In genomic region chr1:213987876-213988638, GRCh38 we compare ENCODE assay signal across 8 cellular contexts. TPM values are rescaled to one million over a fixed set of nuclear protein-coding genes. Genes with fewer than 3 reads are reported as not detected.
DNase-seq lines count a peak whose midpoint lies in the region; ATAC-seq, FAIRE-seq and TF ChIP-seq lines count a peak whose summit lies in the region.

Gene PROX1, plus strand, starts transcription at chr1:213987973. Its CDS starts 8,563 bp downstream, at chr1:213996536.

- H3K27ac ChIP-seq in HUES64 (ENCODE audit: low read depth, low read length) (peak within 1 kb of the TSS; percentile 17; the same call in 1 of the 2 replicates), OCI-LY3 (ENCODE audit: low read length) (peak within 1 kb of the TSS; percentile 29; the same call in 1 of the 2 replicates)

- H3K36me3 ChIP-seq in HUES64 (ENCODE audit: insufficient read depth, low read length) (no peaks in the 10 kb centered on the region), OCI-LY3 (replicated peaks; ENCODE audit: low read depth, low read length) (no peaks in the 10 kb centered on the region)

- DNase-seq in D721Med (ENCODE audit: insufficient read length, low spot score): no peak
- DNase-seq in amniotic stem cell (lab: John Stamatoyannopoulos, UW): peak; percentile 60
- peak; percentile 81 for DNase-seq in Right ventricle myocardium inferior (ENCODE audit: missing footprints)
- peak; percentile 67 for DNase-seq in non-pigmented ciliary epithelial cell (ENCODE audit: low read depth)
- DNase-seq in GM12892 (ENCODE audit: insufficient read length): no peak

- intact Hi-C loops in Right ventricle myocardium inferior (cut with DNase I): loop anchor here (2.0 to 10.0 kb wide), 5 partner anchors 43 to 743 kb away; no protein-coding TSS in a partner anchor

- peak within 1 kb of the TSS; percentile 38 for H2AFZ ChIP-seq in OCI-LY3 (ENCODE audit: low read depth, low read length)

- ATAC-seq in GM21515 (IDR thresholded peaks at IDR 0.05; ENCODE audit: unreplicated experiment) (peak; percentile 82), Right ventricle myocardium inferior (peak; percentile 87)

- H3K9ac ChIP-seq in HUES64 (ENCODE audit: low read depth, low read length): 0 out of 2 replicates have a peak within 1 kb of the TSS, but pooled peaks have one; percentile 2
- H3K9ac ChIP-seq in OCI-LY3 (ENCODE audit: low read length): peak within 1 kb of the TSS; percentile 61

- H3K4me3 ChIP-seq in HUES64 (ENCODE audit: low read length): peak within 1 kb of the TSS; percentile 66
- H3K4me3 ChIP-seq in OCI-LY3 (ENCODE audit: low read length): peak within 1 kb of the TSS; percentile 75

- H3K4me1 ChIP-seq in HUES64 (ENCODE audit: insufficient read depth, low read length): peaks cover 50% of the 10 kb centered on the region
- H3K4me1 ChIP-seq in OCI-LY3 (ENCODE audit: low read length): peaks cover 6% of the 10 kb centered on the region

- under 1% methylated on average over 24 of the region's 34 CpGs for WGBS in HUES64

- FAIRE-seq in D721Med (lab: Jason Lieb, UNC): no peak
- FAIRE-seq in GM12892 (lab: Jason Lieb, UNC): no peak

- no peaks in the 10 kb centered on the region for H3K79me2 ChIP-seq in OCI-LY3 (ENCODE audit: low read length)

- peak; percentile 5 for TF ChIP-seq CTCF in D721Med (IDR thresholded peaks at IDR 0.05; ENCODE audit: insufficient read depth, missing control alignments)
- no peak for TF ChIP-seq CTCF in OCI-LY3 (IDR thresholded peaks at IDR 0.05; ENCODE audit: low read depth, low read length)

- peak within 1 kb of the TSS; percentile 65 for H3K4me2 ChIP-seq in OCI-LY3 (ENCODE audit: low read length)

- H4K20me1 ChIP-seq in OCI-LY3 (ENCODE audit: insufficient read depth, low read length): no peaks in the 10 kb centered on the region

- H3K27me3 ChIP-seq in HUES64 (ENCODE audit: insufficient read depth, low read length) (peaks cover 87% of the 10 kb centered on the region), OCI-LY3 (ENCODE audit: low read depth, low read length) (peaks cover 20% of the 10 kb centered on the region)

- TF ChIP-seq POLR2A in GM12892 (IDR thresholded peaks at IDR 0.05; ENCODE audit: low read depth, low read length): no peak

- H3K9me3 ChIP-seq in HUES64 (ENCODE audit: insufficient read depth, low read depth, low read length) (no peaks in the 10 kb centered on the region), OCI-LY3 (ENCODE audit: insufficient read depth, low read length) (no peaks in the 10 kb centered on the region)

RNA-seq across cellular contexts. Expression of gene PROX1, which starts in this region (rescaled TPM):
- polyA plus RNA-seq in HUES64 (2013, experiment 1 of 2): 1.1 TPM
- polyA plus RNA-seq in HUES64 (2013, experiment 2 of 2): 1.6 TPM
- total RNA-seq in Right ventricle myocardium inferior: 82.9 TPM
- polyA plus RNA-seq in GM12892 (2012; ENCODE audit: missing spikeins): 0.04 TPM

Comparison
In these comparisons a context has a peak if more than half of its experiments do, and no peak if none do; other contexts are left out.
1. DNase-seq: peak in amniotic stem cell (single experiment), Right ventricle myocardium inferior (single experiment) and non-pigmented ciliary epithelial cell (single experiment); none in D721Med (single experiment) and GM12892 (single experiment).